Comparison of ENCODE assay signal across 4 cellular contexts in genomic region chr12:94454309-94454708, GRCh38.
TF ChIP-seq lines count a peak whose summit lies in the region.

No MANE protein-coding gene starts in this region.

TF ChIP-seq in A549, 52 proteins besides CTCF, POLR2A, EP300 and RAD21:
- TF ChIP-seq MAFK (IDR thresholded peaks at IDR 0.05; ENCODE audit: partially characterized antibody), result peak; percentile 14

TF ChIP-seq in WTC11, 78 proteins besides CTCF, POLR2A, EP300 and RAD21:
- peak; percentile 31; the same call in 1 of the 2 replicates for TF ChIP-seq NFYB (CRISPR knock-in tag; conservative IDR thresholded peaks at IDR 0.05; ENCODE audit: low read depth)

TF ChIP-seq in K562, 482 proteins besides CTCF, POLR2A, EP300 and RAD21:
- TF ChIP-seq ZNF316 (IDR thresholded peaks at IDR 0.05), result peak; percentile 24; the same call in 1 of the 2 replicates
- TF ChIP-seq RBM25 (IDR thresholded peaks at IDR 0.05; ENCODE audit: low read depth, low read length, severe bottlenecking), result peak; percentile 24
- TF ChIP-seq ASH1L (IDR thresholded peaks at IDR 0.05; ENCODE audit: borderline replicate concordance, low read depth, partially characterized antibody), result peak; percentile 20
- TF ChIP-seq, protein P1, sequence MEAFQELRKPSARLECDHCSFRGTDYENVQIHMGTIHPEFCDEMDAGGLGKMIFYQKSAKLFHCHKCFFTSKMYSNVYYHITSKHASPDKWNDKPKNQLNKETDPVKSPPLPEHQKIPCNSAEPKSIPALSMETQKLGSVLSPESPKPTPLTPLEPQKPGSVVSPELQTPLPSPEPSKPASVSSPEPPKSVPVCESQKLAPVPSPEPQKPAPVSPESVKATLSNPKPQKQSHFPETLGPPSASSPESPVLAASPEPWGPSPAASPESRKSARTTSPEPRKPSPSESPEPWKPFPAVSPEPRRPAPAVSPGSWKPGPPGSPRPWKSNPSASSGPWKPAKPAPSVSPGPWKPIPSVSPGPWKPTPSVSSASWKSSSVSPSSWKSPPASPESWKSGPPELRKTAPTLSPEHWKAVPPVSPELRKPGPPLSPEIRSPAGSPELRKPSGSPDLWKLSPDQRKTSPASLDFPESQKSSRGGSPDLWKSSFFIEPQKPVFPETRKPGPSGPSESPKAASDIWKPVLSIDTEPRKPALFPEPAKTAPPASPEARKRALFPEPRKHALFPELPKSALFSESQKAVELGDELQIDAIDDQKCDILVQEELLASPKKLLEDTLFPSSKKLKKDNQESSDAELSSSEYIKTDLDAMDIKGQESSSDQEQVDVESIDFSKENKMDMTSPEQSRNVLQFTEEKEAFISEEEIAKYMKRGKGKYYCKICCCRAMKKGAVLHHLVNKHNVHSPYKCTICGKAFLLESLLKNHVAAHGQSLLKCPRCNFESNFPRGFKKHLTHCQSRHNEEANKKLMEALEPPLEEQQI (IDR thresholded peaks at IDR 0.05), result peak; percentile 52; the same call in 1 of the 2 replicates
- peak; percentile 68 for TF ChIP-seq NFYB (IDR thresholded peaks at IDR 0.05; ENCODE audit: extremely low read depth, insufficient read length)
- peak; percentile 50; the same call in 1 of the 2 replicates for TF ChIP-seq CC2D1A (IDR thresholded peaks at IDR 0.05)
TF ChIP-seq in K562: peak in this region for 6; not testable (repeated sequence) for 476.

TF ChIP-seq in HepG2, 621 proteins besides CTCF, POLR2A, EP300 and RAD21:
- 0 out of 2 replicates have a peak, but pooled peaks have one; percentile 30 for TF ChIP-seq NFYB (CRISPR knock-in tag; IDR thresholded peaks at IDR 0.05)
TF ChIP-seq in HepG2: peak in this region for 1; not testable (repeated sequence) for 620.
